17 cellular contexts compared by ENCODE assay signal in genomic region chr2:1600191-1601063, GRCh38.
A peak's percentile ranks its signal among the peaks of the same experiment; 100 is the strongest.
DNase-seq lines count a peak whose midpoint lies in the region; ATAC-seq and TF ChIP-seq lines count a peak whose summit lies in the region.
"Had no signal": no experiment of that assay in that cellular context is flagged by ENCODE, and none has a peak within 500 bp of the region (broad histone marks: within the 10 kb centered on the region; RNA-seq: fewer than 3 reads in every experiment).

No MANE protein-coding gene starts in this region.

- H3K4me3 ChIP-seq in AG10803 (ENCODE audit: low read length) (no peak overlapping the region), LNCaP clone FGC (ENCODE audit: low read depth, low read length) (no peak overlapping the region), neural progenitor cell (no peak overlapping the region)
- H3K4me3 ChIP-seq: lung, pancreas had no signal

- H3K79me2 ChIP-seq in neural progenitor cell (ENCODE audit: low read depth), result no peaks in the 10 kb centered on the region

- H3K9ac ChIP-seq in neural progenitor cell, result no peak overlapping the region

- H3K9me3 ChIP-seq in neural progenitor cell (ENCODE audit: low read depth), result no peaks in the 10 kb centered on the region
- H3K9me3 ChIP-seq: BE2C, pancreas had no signal

- no peak overlapping the region for H3K4me2 ChIP-seq in neural progenitor cell

- H3K27me3 Mint-ChIP-seq in neural progenitor cell (ENCODE audit: insufficient read depth, low read depth) (no peaks in the 10 kb centered on the region), natural killer cell (ENCODE audit: low read depth in 2 of 2) (no peaks in the 10 kb centered on the region)

- no peak for TF ChIP-seq CTCF in AG10803 (conservative IDR thresholded peaks at IDR 0.05; ENCODE audit: low read length)
- no peak for TF ChIP-seq CTCF in LNCaP clone FGC (IDR thresholded peaks at IDR 0.05; ENCODE audit: control insufficient read depth, extremely low read depth, insufficient read depth)
- no peak for TF ChIP-seq CTCF in neural progenitor cell (IDR thresholded peaks at IDR 0.05)
- no peak for TF ChIP-seq CTCF in natural killer cell (IDR thresholded peaks at IDR 0.05)

- no peak overlapping the region for H2AFZ ChIP-seq in neural progenitor cell (replicated peaks)

- DNase-seq in AG10803 (ENCODE audit: low read depth) (peak; percentile 27), LNCaP clone FGC (ENCODE audit: low read depth) (peak; percentile 33), fibroblast of gingiva (ENCODE audit: low read depth) (peak; percentile 31), neural progenitor cell (ENCODE audit: low spot score) (no peak), C1 segment of cervical spinal cord (lab: John Stamatoyannopoulos, UW) (no peak), inferior parietal cortex (ENCODE audit: extremely low spot score) (no peak), OCI-M1 (lab: John Stamatoyannopoulos, UW) (no peak), natural killer cell (no peak)
- DNase-seq: activated CD4-positive, alpha-beta T cell treated with anti-CD3 and anti-CD28 coated beads for 1 hour; activated T-cell treated with anti-CD3 and anti-CD28 coated beads, Interleukin-2, amount 50 U/mL, for 4 hours; aorta; BE2C; DND-41; Kasumi-1; pancreas; stimulated activated CD4-positive, alpha-beta T cell treated with anti-CD3 and anti-CD28 coated beads, Interleukin-15, amount 100 ng/mL, for 24 hours had no signal

- H3K27ac ChIP-seq in neural progenitor cell, result no peak overlapping the region
- H3K27ac ChIP-seq: pancreas had no signal

- H3K9me3 Mint-ChIP-seq in neural progenitor cell, result no peaks in the 10 kb centered on the region
- H3K9me3 Mint-ChIP-seq in natural killer cell, result no peaks in the 10 kb centered on the region
- H3K9me3 Mint-ChIP-seq: activated T-cell treated with anti-CD3 and anti-CD28 coated beads, Interleukin-2, amount 50 U/mL, for 4 hours had no signal

- no peaks in the 10 kb centered on the region for H3K27me3 ChIP-seq in neural progenitor cell
- H3K27me3 ChIP-seq: BE2C, pancreas had no signal

- peaks cover 10% of the 10 kb centered on the region for H3K4me1 ChIP-seq in neural progenitor cell
- H3K4me1 ChIP-seq: BE2C, pancreas had no signal

- H3F3A ChIP-seq in neural progenitor cell (ENCODE audit: low read depth), result peaks cover 8% of the 10 kb centered on the region

- ATAC-seq in natural killer cell, result no peak
- ATAC-seq: activated T-cell treated with anti-CD3 and anti-CD28 coated beads, Interleukin-2, amount 50 U/mL, for 4 hours; pancreas had no signal

- no peaks in the 10 kb centered on the region for H4K20me1 ChIP-seq in neural progenitor cell (ENCODE audit: low read depth)

- H3K36me3 ChIP-seq in neural progenitor cell, result no peaks in the 10 kb centered on the region
- H3K36me3 ChIP-seq: BE2C, pancreas had no signal

- H3K36me3 Mint-ChIP-seq in neural progenitor cell (no peaks in the 10 kb centered on the region), natural killer cell (no peaks in the 10 kb centered on the region)

- H3K27ac Mint-ChIP-seq in neural progenitor cell (peak overlapping the region; percentile 24), natural killer cell (no peak overlapping the region)

- H3K4me3 Mint-ChIP-seq in neural progenitor cell, result no peak overlapping the region
- H3K4me3 Mint-ChIP-seq in natural killer cell, result no peak overlapping the region
- H3K4me3 Mint-ChIP-seq: activated T-cell treated with anti-CD3 and anti-CD28 coated beads, Interleukin-2, amount 50 U/mL, for 4 hours had no signal

- peaks cover 15% of the 10 kb centered on the region for H3K4me1 Mint-ChIP-seq in neural progenitor cell
- H3K4me1 Mint-ChIP-seq in natural killer cell, result no peaks in the 10 kb centered on the region

- intact Hi-C loops in natural killer cell (cut with micrococcal nuclease), result no loop called here

Comparison
In these comparisons a context has a peak if more than half of its experiments do, and no peak if none do; other contexts are left out.
1. DNase-seq: peak in AG10803 (single experiment), LNCaP clone FGC (single experiment) and fibroblast of gingiva (single experiment); none in neural progenitor cell (single experiment), C1 segment of cervical spinal cord (0 of 14), inferior parietal cortex (single experiment), OCI-M1 (single experiment) and natural killer cell (single experiment).